Comparison of ENCODE assay signal across 7 cellular contexts in the genomic region with DNA sequence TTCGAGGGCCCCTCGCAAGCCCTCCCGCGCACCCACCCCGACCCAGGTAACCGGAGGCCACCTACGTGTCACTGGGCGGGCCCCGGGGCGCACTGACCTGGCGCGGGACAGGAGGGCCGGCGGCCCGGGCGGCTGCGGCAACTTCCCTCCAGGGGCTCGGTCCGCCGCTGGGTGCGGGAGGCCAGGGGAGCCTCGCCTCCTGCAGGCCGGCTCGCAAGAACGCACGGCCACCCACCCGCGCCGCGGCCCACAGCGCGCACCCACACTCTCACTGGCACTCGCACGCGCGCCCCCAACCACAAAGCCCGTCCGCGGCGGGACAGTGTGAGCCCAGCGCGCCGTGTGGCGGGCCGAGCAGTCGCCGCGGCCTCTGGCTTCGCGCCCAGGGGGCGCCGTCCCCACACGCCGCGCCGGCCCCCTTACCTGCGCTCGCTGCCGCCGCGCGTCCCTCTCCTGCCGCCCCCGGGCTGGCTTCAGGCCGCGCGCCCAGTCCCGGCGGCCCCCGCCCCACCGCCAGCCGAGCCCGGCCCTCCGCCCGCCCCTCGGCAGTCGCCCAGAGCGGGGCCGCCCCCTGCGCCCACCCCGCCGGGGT. TPM values are rescaled to one million over a fixed set of nuclear protein-coding genes. Genes with fewer than 3 reads are reported as not detected.
DNase-seq lines count a peak whose midpoint lies in the region; ATAC-seq and TF ChIP-seq lines count a peak whose summit lies in the region.

No MANE protein-coding gene starts in this region.

- H3K4me2 ChIP-seq in skeletal muscle satellite cell (ENCODE audit: low read length) = peak overlapping the region; percentile 86

- no peaks in the 10 kb centered on the region for H3K9me3 ChIP-seq in adrenal gland (replicated peaks in 1 of 3)
- H3K9me3 ChIP-seq in iPS-15b (ENCODE audit: control insufficient read depth, insufficient read depth, low read length) = no peaks in the 10 kb centered on the region
- H3K9me3 ChIP-seq in skeletal muscle satellite cell (replicated peaks; ENCODE audit: low read length) = no peaks in the 10 kb centered on the region

- intact Hi-C loops in adrenal gland (cut with DNase I) = no loop called here

- peak; percentile 63 for ATAC-seq in GM18505 (IDR thresholded peaks at IDR 0.05; ENCODE audit: unreplicated experiment)
- peak; percentile 45 for ATAC-seq in HG03520 (IDR thresholded peaks at IDR 0.05; ENCODE audit: unreplicated experiment)
- no peak for ATAC-seq in GM21447 (IDR thresholded peaks at IDR 0.05; ENCODE audit: unreplicated experiment)
- no peak for ATAC-seq in HG03565 (IDR thresholded peaks at IDR 0.05; ENCODE audit: unreplicated experiment)

- peak overlapping the region; percentile 47 for H3K9ac ChIP-seq in iPS-15b (ENCODE audit: low read depth, low read length)
- H3K9ac ChIP-seq in skeletal muscle satellite cell (ENCODE audit: low read depth, low read length) = peak overlapping the region; percentile 90

- TF ChIP-seq POLR2A in GM18505 (IDR thresholded peaks at IDR 0.05; ENCODE audit: borderline replicate concordance, extremely low read depth, insufficient read depth, insufficient read length) (no peak), adrenal gland (IDR thresholded peaks at IDR 0.05) (no peak)

- H3K27ac ChIP-seq in adrenal gland = peak overlapping the region in 4 of 5 donors; percentile 11 to 92 (median 60)

- H3K36me3 ChIP-seq in adrenal gland (replicated peaks in 1 of 2) = no peaks in the 10 kb centered on the region
- no peaks in the 10 kb centered on the region for H3K36me3 ChIP-seq in iPS-15b (ENCODE audit: control insufficient read depth, insufficient read depth, low read length)
- peaks cover 3% of the 10 kb centered on the region for H3K36me3 ChIP-seq in skeletal muscle satellite cell (ENCODE audit: insufficient read depth, low read length)

- peak in 1 of 6 experiments; percentile 13 for TF ChIP-seq CTCF in adrenal gland (IDR thresholded peaks at IDR 0.05)

- H3K4me3 ChIP-seq in adrenal gland = peak overlapping the region in 2 of 4 donors; percentile 7 to 72
- peak overlapping the region; percentile 63 for H3K4me3 ChIP-seq in iPS-15b (ENCODE audit: low read depth, low read length)
- peak overlapping the region; percentile 76 for H3K4me3 ChIP-seq in skeletal muscle satellite cell (ENCODE audit: low read length)

- DNase-seq in adrenal gland = peak in 2 of 7 donors; percentile 8 to 28

- H3K4me1 ChIP-seq in adrenal gland (replicated peaks in 1 of 2) (peaks cover 0 to 16% of the 10 kb centered on the region in 2 donors), iPS-15b (ENCODE audit: control insufficient read depth, insufficient read depth, low read length) (no peaks in the 10 kb centered on the region), skeletal muscle satellite cell (ENCODE audit: control insufficient read depth, insufficient read depth, low read length) (peaks cover 31% of the 10 kb centered on the region)

- 0 to 1% methylated on average over 59 to 82 of the region's 82 CpGs; no CpG with 5 or more reads in 2 of the 4 donors for WGBS in adrenal gland, 4 donors

- peaks cover 5% of the 10 kb centered on the region for H3K27me3 ChIP-seq in adrenal gland
- H3K27me3 ChIP-seq in iPS-15b (ENCODE audit: control insufficient read depth, insufficient read depth, low read length) = peaks cover 12% of the 10 kb centered on the region
- no peaks in the 10 kb centered on the region for H3K27me3 ChIP-seq in skeletal muscle satellite cell (ENCODE audit: control insufficient read depth, insufficient read depth, low read length)

RNA-seq across cellular contexts. Expression of a gene that starts 0.4 kb away (rescaled TPM):
- 10 to 100 TPM; 19.3 to 65.2 (median 25.4) TPM for total RNA-seq in adrenal gland
- polyA plus RNA-seq in adrenal gland = 10 to 100 TPM in 2 of 3 donors, 1 to 10 TPM in 1; 9.6 to 20.1 (median 12.0) TPM
- 91.3 and 120 TPM in 2 replicates for total RNA-seq in skeletal muscle satellite cell (2012; rRNA removed)

Comparison
In these comparisons a context has a peak if more than half of its experiments do, and no peak if none do; other contexts are left out.
1. ATAC-seq: peak in GM18505 (single experiment) and HG03520 (single experiment); none in GM21447 (single experiment) and HG03565 (single experiment).